11 cellular contexts compared by ENCODE assay signal in genomic region chr10:129259128-129259527, GRCh38.
"Had no signal": no experiment of that assay in that cellular context is flagged by ENCODE, and none has a peak within 500 bp of the region (broad histone marks: within the 10 kb centered on the region; RNA-seq: fewer than 3 reads in every experiment).

No MANE protein-coding gene starts in this region.

- H3K4me3 ChIP-seq: cardiac muscle cell, ovary had no signal

- H3K4me3 Mint-ChIP-seq: activated CD4-positive, alpha-beta memory T cell treated with anti-CD3 and anti-CD28 coated beads for 36 hours; neural crest cell; stimulated activated effector memory CD8-positive, alpha-beta T cell treated with anti-CD3 and anti-CD28 coated beads, Interleukin-12 subunit alpha, Interleukin-12 subunit beta, amount 100 ng/mL, for 72 hours had no signal

- H3K27me3 ChIP-seq: cardiac muscle cell had no signal

- H3K27me3 Mint-ChIP-seq: activated CD4-positive, alpha-beta memory T cell treated with anti-CD3 and anti-CD28 coated beads for 36 hours had no signal

- H3K9me3 Mint-ChIP-seq: activated CD4-positive, alpha-beta memory T cell treated with anti-CD3 and anti-CD28 coated beads for 36 hours; neural crest cell; stimulated activated effector memory CD8-positive, alpha-beta T cell treated with anti-CD3 and anti-CD28 coated beads, Interleukin-12 subunit alpha, Interleukin-12 subunit beta, amount 100 ng/mL, for 72 hours had no signal

- H3K4me1 Mint-ChIP-seq: neural crest cell; stimulated activated effector memory CD8-positive, alpha-beta T cell treated with anti-CD3 and anti-CD28 coated beads, Interleukin-12 subunit alpha, Interleukin-12 subunit beta, amount 100 ng/mL, for 72 hours had no signal

- H3K36me3 ChIP-seq: cardiac muscle cell, ovary had no signal

- H3K27ac Mint-ChIP-seq: activated CD4-positive, alpha-beta memory T cell treated with anti-CD3 and anti-CD28 coated beads for 36 hours; stimulated activated effector memory CD8-positive, alpha-beta T cell treated with anti-CD3 and anti-CD28 coated beads, Interleukin-12 subunit alpha, Interleukin-12 subunit beta, amount 100 ng/mL, for 72 hours had no signal

- DNase-seq: activated CD4-positive, alpha-beta memory T cell treated with anti-CD3 and anti-CD28 coated beads for 36 hours; activated gamma-delta T cell treated with Interleukin-2 at 50 U/mL for 16 hours; activated T-cell treated with anti-CD3 and anti-CD28 coated beads, Interleukin-2, amount 50 U/mL, for 48 hours; effector memory CD4-positive, alpha-beta T cell; foreskin fibroblast; ovary; small intestine had no signal

- H3K9me3 ChIP-seq: ovary had no signal

- H3K36me3 Mint-ChIP-seq: activated CD4-positive, alpha-beta memory T cell treated with anti-CD3 and anti-CD28 coated beads for 36 hours; stimulated activated effector memory CD8-positive, alpha-beta T cell treated with anti-CD3 and anti-CD28 coated beads, Interleukin-12 subunit alpha, Interleukin-12 subunit beta, amount 100 ng/mL, for 72 hours had no signal

- H3K27ac ChIP-seq: cardiac muscle cell, epithelial cell of prostate, ovary had no signal
